ENCODE assay signal across 1 cellular context in the genomic region with DNA sequence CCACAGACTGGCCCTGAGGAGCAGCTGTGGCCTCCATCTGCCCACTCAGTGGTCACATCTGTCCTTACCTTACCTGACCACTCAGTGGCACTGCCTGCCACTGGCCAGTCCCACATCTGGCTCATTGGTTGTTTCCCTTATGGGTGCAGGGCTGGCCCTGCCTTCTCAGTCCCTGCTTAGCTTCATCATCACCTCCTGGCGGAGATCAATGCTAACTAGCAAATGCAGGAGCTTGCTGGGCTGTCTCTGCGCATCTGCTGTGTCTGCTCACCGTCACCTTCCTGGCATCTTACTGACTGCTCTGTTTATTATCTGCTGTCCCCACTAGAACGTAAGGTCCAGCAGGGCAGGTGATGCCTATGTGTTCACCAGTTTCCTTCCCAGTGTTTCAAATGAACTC.
TF ChIP-seq lines count a peak whose summit lies in the region.

No MANE protein-coding gene starts in this region.

TF ChIP-seq in GM12878, 131 proteins besides CTCF, POLR2A, EP300 and RAD21 (continued from another document):
- TF ChIP-seq NFYA (IDR thresholded peaks at IDR 0.05; ENCODE audit: borderline replicate concordance, low read depth, low read length), result no peak
- TF ChIP-seq PKNOX1 (IDR thresholded peaks at IDR 0.05), result no peak
- TF ChIP-seq CHD1 (IDR thresholded peaks at IDR 0.05; ENCODE audit: low read depth, low read length), result no peak
- TF ChIP-seq STAT1 (conservative IDR thresholded peaks at IDR 0.05), result no peak
- TF ChIP-seq ZNF207 (IDR thresholded peaks at IDR 0.05; ENCODE audit: borderline replicate concordance), result no peak
- no peak for TF ChIP-seq ZNF687 (IDR thresholded peaks at IDR 0.05)
- no peak for TF ChIP-seq E2F4 (IDR thresholded peaks at IDR 0.05; ENCODE audit: low read depth, low read length)
- TF ChIP-seq FOS (IDR thresholded peaks at IDR 0.05; ENCODE audit: borderline replicate concordance, extremely low read depth, insufficient read length), result no peak
TF ChIP-seq in GM12878: peak in this region for 0.
